ENCODE assay signal across 9 cellular contexts in genomic region chr7:151992375-151992774, GRCh38. TPM values are rescaled to one million over a fixed set of nuclear protein-coding genes. Genes with fewer than 3 reads are reported as not detected.
DNase-seq lines count a peak whose midpoint lies in the region; ATAC-seq and TF ChIP-seq lines count a peak whose summit lies in the region.
"Had no signal": no experiment of that assay in that cellular context is flagged by ENCODE, and none has a peak within 500 bp of the region (broad histone marks: within the 10 kb centered on the region; RNA-seq: fewer than 3 reads in every experiment).

No MANE protein-coding gene starts in this region.

- no peak overlapping the region for H3K4ac ChIP-seq in mesenchymal stem cell (ENCODE audit: low read depth in 1 of 2, low read length in 2 of 2)

- H2BK12ac ChIP-seq in mesenchymal stem cell (ENCODE audit: low read length in 2 of 2) = no peak overlapping the region

- TF ChIP-seq POLR2A in stomach (IDR thresholded peaks at IDR 0.05) = no peak

- H2BK120ac ChIP-seq in mesenchymal stem cell (ENCODE audit: low read depth, low read length) = no peak overlapping the region

- no peak overlapping the region for H2AFZ ChIP-seq in mesenchymal stem cell (ENCODE audit: low read depth, low read length)

- peak overlapping the region; percentile 55; the same call in 1 of the 2 replicates for H3K27ac Mint-ChIP-seq in WTC11

- WGBS in mesenchymal stem cell = 11% methylated on average over 9 of the region's 12 CpGs
- 8 to 19% (median 11%) methylated on average over 12 of the region's 12 CpGs for whole genome bisulfite sequencing in stomach, 5 donors

- H3K4me1 ChIP-seq in mesenchymal stem cell (ENCODE audit: control insufficient read depth, insufficient read depth, low read depth, low read length) = peaks cover 3% of the 10 kb centered on the region
- peaks cover 0 to 9% (median 4%) of the 10 kb centered on the region in 4 donors for H3K4me1 ChIP-seq in stomach

- H3K4me1 Mint-ChIP-seq in WTC11 = peaks cover 20% of the 10 kb centered on the region

- no peak for TF ChIP-seq CTCF in WTC11 (IDR thresholded peaks at IDR 0.05)
- peak in 2 of 7 experiments; percentile 12 to 16 for TF ChIP-seq CTCF in stomach (IDR thresholded peaks at IDR 0.05)

- H3K36me3 Mint-ChIP-seq in WTC11 = no peaks in the 10 kb centered on the region

- H3K4me3 ChIP-seq in mesenchymal stem cell (ENCODE audit: insufficient read depth in 1 of 2, low read depth in 1 of 2, low read length in 2 of 2) = peak overlapping the region in 1 of 2 experiments; percentile 57
- H3K4me3 ChIP-seq in stomach = no peak overlapping the region

- intact Hi-C loops in stomach (cut with DNase I; ENCODE audit: low total_unique reads) = no loop called here

- H3K4me2 ChIP-seq in mesenchymal stem cell (ENCODE audit: low read length, poor library complexity, severe bottlenecking) = no peak overlapping the region

- no peaks in the 10 kb centered on the region for H3K36me3 ChIP-seq in mesenchymal stem cell (ENCODE audit: control insufficient read depth in 1 of 2, insufficient read depth in 2 of 2, low read depth in 1 of 2, low read length in 2 of 2)
- no peaks in the 10 kb centered on the region for H3K36me3 ChIP-seq in stomach

- no peak overlapping the region for H3K4me3 Mint-ChIP-seq in WTC11

- H4K91ac ChIP-seq in mesenchymal stem cell (ENCODE audit: low read length) = no peak overlapping the region

- H3K27me3 Mint-ChIP-seq in WTC11 (ENCODE audit: low read depth) = no peaks in the 10 kb centered on the region

- DNase-seq in 8988T (peak; percentile 23), NCI-H1436 (lab: John Stamatoyannopoulos, UW) (peak; percentile 48), WTC11 (ENCODE audit: low spot score) (peak; percentile 73), ecto neural progenitor cell (ENCODE audit: low spot score) (peak; percentile 78), mesenchymal stem cell (peak; percentile 19), stomach (peak; percentile 58)

- no peak overlapping the region for H2BK5ac ChIP-seq in mesenchymal stem cell (ENCODE audit: low read depth, low read length, poor library complexity, severe bottlenecking)

- H3K79me1 ChIP-seq in mesenchymal stem cell (replicated peaks; ENCODE audit: low read length, poor library complexity, severe bottlenecking) = no peaks in the 10 kb centered on the region

- no peak overlapping the region for H3K18ac ChIP-seq in mesenchymal stem cell (ENCODE audit: low read depth in 1 of 2, low read length in 2 of 2)

- H3K9me3 ChIP-seq in mesenchymal stem cell (ENCODE audit: control insufficient read depth, low read length) = no peaks in the 10 kb centered on the region
- H3K9me3 ChIP-seq in stomach = no peaks in the 10 kb centered on the region

- no peak for TF ChIP-seq EP300 in stomach (IDR thresholded peaks at IDR 0.05)

- H4K8ac ChIP-seq in mesenchymal stem cell (ENCODE audit: low read length) = no peak overlapping the region

- H3K27ac ChIP-seq in mesenchymal stem cell (ENCODE audit: low read length, poor library complexity, severe bottlenecking) (no peak overlapping the region), stomach (no peak overlapping the region)

- no peak overlapping the region for H3K14ac ChIP-seq in mesenchymal stem cell (ENCODE audit: low read length in 2 of 2)

- H3K27me3 ChIP-seq in mesenchymal stem cell (ENCODE audit: control insufficient read depth in 1 of 2, insufficient read depth in 1 of 2, low read length in 2 of 2) (peaks cover 4 to 8% of the 10 kb centered on the region in 2 experiments), stomach (peaks cover 0 to 32% (median 4%) of the 10 kb centered on the region in 3 donors)

- POLR2A ChIA-PET in WTC11 (lab: Charles Lee) = no interaction called here

- H2BK15ac ChIP-seq in mesenchymal stem cell (ENCODE audit: low read depth, poor library complexity, severe bottlenecking) = no peak overlapping the region

- peak; percentile 74 for ATAC-seq in GM18498 (IDR thresholded peaks at IDR 0.05; ENCODE audit: unreplicated experiment)
- peak; percentile 97 for ATAC-seq in WTC11
- ATAC-seq in HG02870 (IDR thresholded peaks at IDR 0.05; ENCODE audit: unreplicated experiment) = no peak

- no peak overlapping the region for H2AK5ac ChIP-seq in mesenchymal stem cell (ENCODE audit: low read length, severe bottlenecking)

- CTCF ChIA-PET in WTC11 (lab: Charles Lee) = interaction anchor here (0.6 to 1.0 kb wide), 3 partner anchors 73 to 209 kb away, joined by 3 to 4 read pairs (median 3); no protein-coding TSS in a partner anchor

- H3K9me3 Mint-ChIP-seq in WTC11 = no peaks in the 10 kb centered on the region

- no peak overlapping the region for H3K23ac ChIP-seq in mesenchymal stem cell (ENCODE audit: low read length in 2 of 2)

- peak overlapping the region; percentile 41 for H3K9ac ChIP-seq in mesenchymal stem cell (ENCODE audit: low read length)

TF ChIP-seq in WTC11, 78 proteins besides CTCF, POLR2A, EP300 and RAD21:
- TF ChIP-seq JAZF1 (CRISPR knock-in tag; IDR thresholded peaks at IDR 0.05) (no peak), IRF1 (CRISPR knock-in tag; IDR thresholded peaks at IDR 0.05) (no peak), NFYB (CRISPR knock-in tag; conservative IDR thresholded peaks at IDR 0.05; ENCODE audit: low read depth) (no peak), ESRRA (CRISPR knock-in tag; IDR thresholded peaks at IDR 0.05; ENCODE audit: borderline replicate concordance) (no peak), ZNF512 (CRISPR knock-in tag; IDR thresholded peaks at IDR 0.05; ENCODE audit: borderline replicate concordance) (no peak), ETV6 (CRISPR knock-in tag; IDR thresholded peaks at IDR 0.05) (no peak), ZNF281 (CRISPR knock-in tag; IDR thresholded peaks at IDR 0.05) (no peak), ERG (CRISPR knock-in tag; IDR thresholded peaks at IDR 0.05) (no peak), GRHL2 (CRISPR knock-in tag; IDR thresholded peaks at IDR 0.05; ENCODE audit: insufficient replicate concordance, severe bottlenecking) (no peak), ELF4 (CRISPR knock-in tag; IDR thresholded peaks at IDR 0.05; ENCODE audit: low read depth) (no peak)

RNA-seq across cellular contexts. Expression of gene GALNT11, which starts 33.1 kb away (rescaled TPM):
- total RNA-seq in WTC11 (2021) (24.0 to 26.8 TPM (median 24.9 TPM) in 3 replicates), stomach (100 to 1,000 TPM in 1 of 5 donors, 10 to 100 TPM in 4; 21.4 to 331 (median 36.5) TPM)
- polyA plus RNA-seq in mesenchymal stem cell (2013, experiment 1 of 2) = 36.8 TPM
- 40.9 TPM for polyA plus RNA-seq in mesenchymal stem cell (2013, experiment 2 of 2)
- 10 to 100 TPM; 13.6 to 16.6 (median 15.9) TPM for polyA plus RNA-seq in stomach

RNA-seq across cellular contexts. Expression of gene GALNTL5, which starts 36.1 kb away (rescaled TPM):
- total RNA-seq in WTC11 (2021) (not detected in 3 replicates), stomach (not detected)
- not detected for polyA plus RNA-seq in mesenchymal stem cell (2013, experiment 1 of 2)
- not detected for polyA plus RNA-seq in mesenchymal stem cell (2013, experiment 2 of 2)
- polyA plus RNA-seq in stomach = not detected
- total RNA-seq: subcutaneous adipose tissue had no signal

Comparison
In these comparisons a context has a peak if more than half of its experiments do, and no peak if none do; other contexts are left out.
1. DNase-seq: peak in every context shown above with its lines; median percentile 78 in ecto neural progenitor cell; 73 in WTC11; 58 in stomach; 48 in NCI-H1436; 23 in 8988T; 19 in mesenchymal stem cell.